ENCODE assay signal across 1 cellular context in the genomic region with DNA sequence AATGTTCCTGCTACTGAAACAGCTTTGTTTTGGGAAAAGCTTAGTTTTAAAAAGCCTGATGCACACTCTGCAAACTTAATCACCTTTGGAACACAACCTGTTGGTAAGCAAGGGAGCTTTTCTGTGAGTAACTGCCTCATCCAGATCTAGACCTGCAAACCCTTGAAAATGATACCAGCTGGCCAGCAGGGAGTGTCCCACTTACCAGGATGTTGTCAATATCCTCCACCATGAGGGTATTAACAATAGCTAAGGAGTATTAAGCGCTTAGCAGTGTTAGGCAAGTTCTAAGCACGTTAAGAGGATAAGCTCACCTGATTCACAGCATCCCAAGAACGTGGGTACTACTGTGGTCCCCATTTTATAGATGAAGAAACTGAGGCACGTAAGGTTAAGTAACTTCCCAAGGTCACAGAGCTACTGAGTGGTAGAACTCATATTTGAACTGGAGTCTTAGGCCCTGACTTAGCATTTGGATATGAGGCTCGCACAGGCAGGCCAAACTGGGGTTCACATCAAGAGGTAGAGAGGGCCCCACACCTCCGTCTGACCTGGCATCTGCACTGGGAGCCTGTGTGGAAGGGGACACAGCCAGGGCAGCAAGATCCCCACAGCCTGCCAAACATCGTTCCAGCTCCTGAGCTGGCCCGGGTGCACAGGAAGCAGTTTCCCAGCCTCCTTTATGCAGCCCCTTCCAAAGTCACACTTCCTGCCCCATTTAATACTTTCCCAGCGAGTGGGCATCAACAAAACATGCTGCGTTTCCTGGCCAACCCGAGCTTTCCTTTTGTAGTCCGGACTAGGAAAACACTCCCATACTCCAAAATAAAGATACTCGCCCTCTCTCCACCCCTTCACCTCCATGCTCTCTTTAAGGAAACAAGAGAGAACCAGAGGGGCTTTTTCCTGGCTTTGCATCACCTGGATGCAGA.
TF ChIP-seq lines count a peak whose summit lies in the region.

No MANE protein-coding gene starts in this region.

TF ChIP-seq in endothelial cell of umbilical vein, 7 proteins besides CTCF, POLR2A, EP300 and RAD21:
- TF ChIP-seq FOS (IDR thresholded peaks at IDR 0.05; ENCODE audit: borderline replicate concordance, insufficient read depth, low read length) (peak; percentile 20), POLR2AphosphoS5 (IDR thresholded peaks at IDR 0.05; ENCODE audit: insufficient read depth, low read depth, low read length) (no peak)
